In the genomic region with DNA sequence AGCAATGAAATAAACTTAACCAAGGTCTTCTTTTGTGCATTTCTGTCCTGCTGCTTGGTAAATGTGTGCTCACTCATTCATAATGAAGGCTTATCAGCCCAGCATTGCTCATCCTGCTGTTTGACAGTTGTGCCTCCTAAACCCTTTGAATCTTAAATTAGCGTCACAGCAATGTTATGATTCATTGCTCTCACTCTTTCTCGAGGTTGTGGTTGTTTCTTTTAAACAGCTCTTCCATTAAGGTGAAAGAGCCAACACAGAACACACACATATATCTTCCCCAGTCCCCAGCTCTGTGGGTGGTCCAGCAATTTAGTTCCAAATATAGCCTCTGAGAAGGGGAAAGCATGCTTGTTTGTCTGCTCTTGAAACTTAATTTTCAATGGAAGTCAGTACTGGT, we compare ENCODE assay signal across 14 cellular contexts.
DNase-seq lines count a peak whose midpoint lies in the region; ATAC-seq, FAIRE-seq and TF ChIP-seq lines count a peak whose summit lies in the region.
"Had no signal": no experiment of that assay in that cellular context is flagged by ENCODE, and none has a peak within 500 bp of the region (broad histone marks: within the 10 kb centered on the region; RNA-seq: fewer than 3 reads in every experiment).

No MANE protein-coding gene starts in this region.

- H3K9ac ChIP-seq in PC-3 (ENCODE audit: low read length), result no peak overlapping the region

- intact Hi-C loops in PC-3 (cut with micrococcal nuclease), result no loop called here

- H3K27me3 ChIP-seq in PC-3 (ENCODE audit: low read length), result no peaks in the 10 kb centered on the region
- H3K27me3 ChIP-seq: colonic mucosa, sigmoid colon had no signal

- no peaks in the 10 kb centered on the region for H3K79me2 ChIP-seq in PC-3 (ENCODE audit: low read length)

- H3K36me3 ChIP-seq in PC-3 (ENCODE audit: low read depth, low read length), result no peaks in the 10 kb centered on the region
- H3K36me3 ChIP-seq: colonic mucosa, sigmoid colon had no signal

- H3K9me3 Mint-ChIP-seq in activated naive CD4-positive, alpha-beta T cell treated with anti-CD3 and anti-CD28 coated beads, Interleukin-2, amount 50 U/mL, for 72 hours, result no peaks in the 10 kb centered on the region

- no peak overlapping the region for H3K27ac ChIP-seq in PC-3 (ENCODE audit: low read length)
- H3K27ac ChIP-seq: colonic mucosa, sigmoid colon had no signal

- BruUV-seq in PC-3 (replicated peaks; lab: Mats Ljungman, UMichigan), result no TSS peak

- no peak overlapping the region for H3K27ac Mint-ChIP-seq in activated naive CD4-positive, alpha-beta T cell treated with anti-CD3 and anti-CD28 coated beads, Interleukin-2, amount 50 U/mL, for 72 hours

- no peak for DNase-seq in activated naive CD4-positive, alpha-beta T cell treated with anti-CD3 and anti-CD28 coated beads, Interleukin-2, amount 50 U/mL, for 72 hours (ENCODE audit: low spot score in 2 of 2)
- no peak for DNase-seq in activated naive CD4-positive, alpha-beta T cell treated with anti-CD3 and anti-CD28 coated beads, Interleukin-2, amount 50 U/mL, for 16 hours
- DNase-seq in RCC 7860 (ENCODE audit: low spot score) (peak; percentile 75), foreskin melanocyte (peak; percentile 68), urothelium cell line (ENCODE audit: low spot score) (peak; percentile 29), GM10248 (ENCODE audit: extremely low spot score) (no peak), GDM1 (lab: John Stamatoyannopoulos, UW) (no peak), PC-3 (no peak)
- DNase-seq: activated T-cell treated with anti-CD3 and anti-CD28 coated beads, Interleukin-2, amount 50 U/mL, for 48 hours; colonic mucosa; glutamatergic neuron; mesendoderm; sigmoid colon had no signal

- no peaks in the 10 kb centered on the region for H3K9me2 ChIP-seq in PC-3 (replicated peaks; ENCODE audit: low read length)

- POLR2A ChIA-PET in GM10248 (lab: Yijun Ruan, JAX), result no interaction called here
- POLR2A ChIA-PET in PC-3 (lab: Charles Lee; ENCODE audit: unreplicated experiment), result no interaction called here

- FAIRE-seq in RCC 7860 (lab: Jason Lieb, UNC) (peak; percentile 87), urothelium cell line (lab: Jason Lieb, UNC) (no peak)
- FAIRE-seq: HTR-8/SVneo had no signal

- no peaks in the 10 kb centered on the region for H4K20me1 ChIP-seq in PC-3 (ENCODE audit: low read length)

- TF ChIP-seq CTCF in GM10248 (IDR thresholded peaks at IDR 0.05; ENCODE audit: control extremely low read depth, extremely low read depth, low read depth, missing control alignments) (no peak), PC-3 (conservative IDR thresholded peaks at IDR 0.05; ENCODE audit: low read depth, low read length) (no peak)

- CTCF ChIA-PET in GM10248 (lab: Yijun Ruan, JAX), result interaction anchor here (1.6 to 6.4 kb wide), 2 partner anchors 10 to 14 kb away, joined by 6 to 39 read pairs; no protein-coding TSS in a partner anchor
- CTCF ChIA-PET in PC-3 (lab: Charles Lee), result no interaction called here

- H3F3A ChIP-seq in PC-3 (ENCODE audit: low read length, unreplicated experiment), result no peaks in the 10 kb centered on the region

- 0 out of 2 replicates have a peak, but pooled peaks cover 6% of the 10 kb centered on the region for H3K4me1 ChIP-seq in PC-3 (ENCODE audit: insufficient read depth, low read length)
- H3K4me1 ChIP-seq: colonic mucosa, sigmoid colon had no signal

- ATAC-seq in activated naive CD4-positive, alpha-beta T cell treated with anti-CD3 and anti-CD28 coated beads, Interleukin-2, amount 50 U/mL, for 72 hours, result peak; percentile 33 to 94
- ATAC-seq in PC-3, result no peak

- H3K9me3 ChIP-seq in PC-3 (ENCODE audit: low read length), result no peaks in the 10 kb centered on the region
- H3K9me3 ChIP-seq: colonic mucosa, sigmoid colon had no signal

- H3K4me3 ChIP-seq in PC-3 (ENCODE audit: low read length), result no peak overlapping the region
- H3K4me3 ChIP-seq: colonic mucosa, sigmoid colon had no signal

- H3K36me3 Mint-ChIP-seq in activated naive CD4-positive, alpha-beta T cell treated with anti-CD3 and anti-CD28 coated beads, Interleukin-2, amount 50 U/mL, for 72 hours, result no peaks in the 10 kb centered on the region

- no peak overlapping the region for H2AFZ ChIP-seq in PC-3 (ENCODE audit: low read length)

- H3K4me2 ChIP-seq in PC-3 (ENCODE audit: low read length), result no peak overlapping the region

Comparison
In these comparisons a context has a peak if more than half of its experiments do, and no peak if none do; other contexts are left out.
1. DNase-seq: peak in RCC 7860 (single experiment), foreskin melanocyte (single experiment) and urothelium cell line (single experiment); none in activated naive CD4-positive, alpha-beta T cell treated with anti-CD3 and anti-CD28 coated beads, Interleukin-2, amount 50 U/mL, for 72 hours (0 of 2), activated naive CD4-positive, alpha-beta T cell treated with anti-CD3 and anti-CD28 coated beads, Interleukin-2, amount 50 U/mL, for 16 hours (single experiment), GM10248 (single experiment), GDM1 (single experiment) and PC-3 (single experiment).